Comparison of ENCODE assay signal across 8 cellular contexts in genomic region chr19:17309198-17309961, GRCh38. TPM values are rescaled to one million over a fixed set of nuclear protein-coding genes. Genes with fewer than 3 reads are reported as not detected.
A peak's percentile ranks its signal among the peaks of the same experiment; 100 is the strongest.
DNase-seq lines count a peak whose midpoint lies in the region; ATAC-seq and TF ChIP-seq lines count a peak whose summit lies in the region.

Gene DDA1 (plus strand): TSS chr19:17309563. CDS start chr19:17309655, 92 bp downstream.

- H3K27ac Mint-ChIP-seq in GM23338 = peak within 1 kb of the TSS; percentile 97
- peak within 1 kb of the TSS; percentile 94 for H3K27ac Mint-ChIP-seq in activated T-helper 17 cell treated with anti-CD3 and anti-CD28 coated beads, Interleukin-2, amount 50 U/mL, for 72 hours
- peak within 1 kb of the TSS; percentile 91 to 98 (median 94) for H3K27ac Mint-ChIP-seq in naive thymus-derived CD4-positive, alpha-beta T cell
- peak within 1 kb of the TSS; percentile 98 for H3K27ac Mint-ChIP-seq in stimulated activated naive B cell treated with anti-CD40 and anti-IgM and Interleukin-4, amounts not matched to agents 10 μg/mL and 1 μg/mL and 100 μg/mL, for 72 hours

- H3K36me3 ChIP-seq in GM23338 (ENCODE audit: insufficient read depth) (no peaks in the 10 kb centered on the region), fibroblast of lung (ENCODE audit: control insufficient read depth, insufficient read depth, low read length) (peaks cover 8% of the 10 kb centered on the region)
- H3K36me3 ChIP-seq in naive thymus-derived CD4-positive, alpha-beta T cell (ENCODE audit: control insufficient read depth in 2 of 3, insufficient read depth in 3 of 3, low read length in 3 of 3) = peaks cover 0 to 29% (median 9%) of the 10 kb centered on the region in 3 experiments

- H4K20me1 ChIP-seq in GM23338 (replicated peaks; ENCODE audit: insufficient read depth) = peaks cover 16% of the 10 kb centered on the region
- H4K20me1 ChIP-seq in fibroblast of lung (ENCODE audit: control insufficient read depth, extremely low read depth, insufficient read depth, low read length) = no peaks in the 10 kb centered on the region

- peak within 1 kb of the TSS; percentile 94 for H3K4me3 ChIP-seq in GM23338
- peak within 1 kb of the TSS; percentile 97 for H3K4me3 ChIP-seq in LNCaP clone FGC (ENCODE audit: low read depth, low read length)
- H3K4me3 ChIP-seq in fibroblast of lung (replicated peaks in 1 of 4; ENCODE audit: control extremely low read depth in 1 of 4, insufficient read depth in 1 of 4, low read depth in 3 of 4, low read length in 4 of 4) = peak within 1 kb of the TSS; percentile 85 to 98 (median 92)
- peak within 1 kb of the TSS; percentile 86 for H3K4me3 ChIP-seq in naive thymus-derived CD4-positive, alpha-beta T cell (ENCODE audit: low read length)

- H3K9me2 ChIP-seq in GM23338 (ENCODE audit: insufficient read depth) = no peaks in the 10 kb centered on the region

- peak within 1 kb of the TSS; percentile 96 for H3K4me3 Mint-ChIP-seq in GM23338
- H3K4me3 Mint-ChIP-seq in activated T-helper 17 cell treated with anti-CD3 and anti-CD28 coated beads, Interleukin-2, amount 50 U/mL, for 72 hours = peak within 1 kb of the TSS; percentile 90
- peak within 1 kb of the TSS; percentile 91 to 100 (median 97) for H3K4me3 Mint-ChIP-seq in naive thymus-derived CD4-positive, alpha-beta T cell
- H3K4me3 Mint-ChIP-seq in stimulated activated naive B cell treated with anti-CD40 and anti-IgM and Interleukin-4, amounts not matched to agents 10 μg/mL and 1 μg/mL and 100 μg/mL, for 72 hours = peak within 1 kb of the TSS; percentile 93 to 99

- H3K27ac ChIP-seq in GM23338 (ENCODE audit: low read depth) (peak within 1 kb of the TSS; percentile 91), RWPE1 (peak within 1 kb of the TSS; percentile 98), fibroblast of lung (ENCODE audit: insufficient read depth, low read length) (peak within 1 kb of the TSS; percentile 76)
- peak within 1 kb of the TSS; percentile 87 for H3K27ac ChIP-seq in naive thymus-derived CD4-positive, alpha-beta T cell (ENCODE audit: low read depth, low read length)

- H3K4me1 ChIP-seq in GM23338 (ENCODE audit: insufficient read depth) (peaks cover 25% of the 10 kb centered on the region), fibroblast of lung (ENCODE audit: control insufficient read depth, extremely low read depth, insufficient read depth, low read length) (peaks cover 7% of the 10 kb centered on the region)
- H3K4me1 ChIP-seq in naive thymus-derived CD4-positive, alpha-beta T cell (ENCODE audit: control insufficient read depth in 2 of 2, insufficient read depth in 2 of 2, low read length in 2 of 2) = peaks cover 22 to 28% of the 10 kb centered on the region in 2 donors

- TF ChIP-seq CTCF in GM23338 (conservative IDR thresholded peaks at IDR 0.05; ENCODE audit: low read depth in 2 of 2) (no peak), LNCaP clone FGC (IDR thresholded peaks at IDR 0.05; ENCODE audit: control insufficient read depth, extremely low read depth, insufficient read depth) (no peak), RWPE1 (conservative IDR thresholded peaks at IDR 0.05; ENCODE audit: low read depth) (no peak), fibroblast of lung (conservative IDR thresholded peaks at IDR 0.05 in 1 of 2, IDR thresholded peaks at IDR 0.05 in 1 of 2; ENCODE audit: low read depth in 1 of 2, low read length in 2 of 2) (no peak)

- peak within 1 kb of the TSS; percentile 78 for H3K9ac ChIP-seq in fibroblast of lung (ENCODE audit: insufficient read depth, low read length)

- H3K4me1 Mint-ChIP-seq in GM23338 = peaks cover 28% of the 10 kb centered on the region
- peaks cover 21% of the 10 kb centered on the region for H3K4me1 Mint-ChIP-seq in activated T-helper 17 cell treated with anti-CD3 and anti-CD28 coated beads, Interleukin-2, amount 50 U/mL, for 72 hours
- H3K4me1 Mint-ChIP-seq in naive thymus-derived CD4-positive, alpha-beta T cell = peaks cover 32 to 60% (median 50%) of the 10 kb centered on the region in 7 donors
- peaks cover 33 to 50% of the 10 kb centered on the region in 2 donors for H3K4me1 Mint-ChIP-seq in stimulated activated naive B cell treated with anti-CD40 and anti-IgM and Interleukin-4, amounts not matched to agents 10 μg/mL and 1 μg/mL and 100 μg/mL, for 72 hours

- intact Hi-C loops in naive thymus-derived CD4-positive, alpha-beta T cell (cut with micrococcal nuclease) = loop anchor here (1.0 to 10.0 kb wide), 13 partner anchors 17 to 1932 kb away; partner anchors contain the start of genes C19orf44 (in 2 of the 2), CALR3 (in 2 of the 2), GTPBP3 (in 2 of the 2) and HAUS8 (in 2 of the 2)

- H3K79me2 ChIP-seq in GM23338 (replicated peaks; ENCODE audit: insufficient read depth) (peaks cover 35% of the 10 kb centered on the region), fibroblast of lung (ENCODE audit: control insufficient read depth, insufficient read depth, low read length) (peaks cover 38% of the 10 kb centered on the region)

- H3K27me3 ChIP-seq in GM23338 (ENCODE audit: insufficient read depth) (no peaks in the 10 kb centered on the region), fibroblast of lung (ENCODE audit: control insufficient read depth, insufficient read depth, low read length) (no peaks in the 10 kb centered on the region)
- no peaks in the 10 kb centered on the region for H3K27me3 ChIP-seq in naive thymus-derived CD4-positive, alpha-beta T cell (ENCODE audit: control insufficient read depth in 2 of 2, insufficient read depth in 2 of 2, low read length in 2 of 2)

- CTCF ChIA-PET in RWPE1 (lab: Yijun Ruan, JAX) = interaction anchor here (0.6 kb wide), 1 partner anchor 75 kb away, joined by 3 read pairs; no protein-coding TSS in a partner anchor
- CTCF ChIA-PET in naive thymus-derived CD4-positive, alpha-beta T cell (lab: Charles Lee) = interaction anchor here (0.5 to 1.9 kb wide), 7 partner anchors 16 to 80 kb away, joined by 3 to 8 read pairs (median 5); partner anchors contain the start of gene BABAM1

- peaks cover 23% of the 10 kb centered on the region for H3K36me3 Mint-ChIP-seq in GM23338 (ENCODE audit: low read depth)
- H3K36me3 Mint-ChIP-seq in activated T-helper 17 cell treated with anti-CD3 and anti-CD28 coated beads, Interleukin-2, amount 50 U/mL, for 72 hours (ENCODE audit: low read depth) = peaks cover 31% of the 10 kb centered on the region
- peaks cover 0 to 8% (median 0%) of the 10 kb centered on the region in 5 donors for H3K36me3 Mint-ChIP-seq in naive thymus-derived CD4-positive, alpha-beta T cell
- peaks cover 18 to 24% of the 10 kb centered on the region in 2 donors for H3K36me3 Mint-ChIP-seq in stimulated activated naive B cell treated with anti-CD40 and anti-IgM and Interleukin-4, amounts not matched to agents 10 μg/mL and 1 μg/mL and 100 μg/mL, for 72 hours

- peak; percentile 98 for DNase-seq in DMS79 treated with DMSO at 0.1 percent for 48 hours (lab: John Stamatoyannopoulos, UW)
- DNase-seq in GM23338 (ENCODE audit: low spot score) = peak; percentile 100
- DNase-seq in LNCaP clone FGC (ENCODE audit: low read depth) = peak; percentile 100
- DNase-seq in RWPE1 (ENCODE audit: low spot score) = peak; percentile 98
- peak; percentile 100 for DNase-seq in fibroblast of lung (ENCODE audit: low read depth in 2 of 2)
- DNase-seq in naive thymus-derived CD4-positive, alpha-beta T cell = peak; percentile 81 to 100 (median 99)
- peak; percentile 99 for DNase-seq in stimulated activated naive B cell treated with anti-CD40 and anti-IgM and Interleukin-4, amounts not matched to agents 10 μg/mL and 1 μg/mL and 100 μg/mL, for 72 hours

- H2AFZ ChIP-seq in GM23338 (no peak within 1 kb of the TSS; the same call in 1 of the 2 replicates), fibroblast of lung (ENCODE audit: low read length) (no peak within 1 kb of the TSS)

- peaks cover 25% of the 10 kb centered on the region for H3K27me3 Mint-ChIP-seq in GM23338 (ENCODE audit: insufficient read depth, low read depth, poor library complexity)
- no peaks in the 10 kb centered on the region for H3K27me3 Mint-ChIP-seq in activated T-helper 17 cell treated with anti-CD3 and anti-CD28 coated beads, Interleukin-2, amount 50 U/mL, for 72 hours
- H3K27me3 Mint-ChIP-seq in naive thymus-derived CD4-positive, alpha-beta T cell = no peaks in the 10 kb centered on the region
- no peaks in the 10 kb centered on the region for H3K27me3 Mint-ChIP-seq in stimulated activated naive B cell treated with anti-CD40 and anti-IgM and Interleukin-4, amounts not matched to agents 10 μg/mL and 1 μg/mL and 100 μg/mL, for 72 hours

- ATAC-seq in GM23338 = peak; percentile 78
- ATAC-seq in activated T-helper 17 cell treated with anti-CD3 and anti-CD28 coated beads, Interleukin-2, amount 50 U/mL, for 72 hours (replicated peaks) = peak; percentile 86
- peak; percentile 92 for ATAC-seq in naive thymus-derived CD4-positive, alpha-beta T cell
- peak; percentile 76 to 79 for ATAC-seq in stimulated activated naive B cell treated with anti-CD40 and anti-IgM and Interleukin-4, amounts not matched to agents 10 μg/mL and 1 μg/mL and 100 μg/mL, for 72 hours (replicated peaks)

- H3F3A ChIP-seq in GM23338 (replicated peaks; ENCODE audit: low read depth) = peaks cover 33% of the 10 kb centered on the region

- H3K9me3 ChIP-seq in fibroblast of lung (ENCODE audit: control insufficient read depth, insufficient read depth, low read depth, low read length) = no peaks in the 10 kb centered on the region
- H3K9me3 ChIP-seq in naive thymus-derived CD4-positive, alpha-beta T cell (ENCODE audit: control insufficient read depth in 2 of 3, low read length in 3 of 3) = no peaks in the 10 kb centered on the region

- H3K9me3 Mint-ChIP-seq in GM23338 = no peaks in the 10 kb centered on the region; the same call in 1 of the 3 replicates
- H3K9me3 Mint-ChIP-seq in activated T-helper 17 cell treated with anti-CD3 and anti-CD28 coated beads, Interleukin-2, amount 50 U/mL, for 72 hours = no peaks in the 10 kb centered on the region
- no peaks in the 10 kb centered on the region for H3K9me3 Mint-ChIP-seq in naive thymus-derived CD4-positive, alpha-beta T cell
- H3K9me3 Mint-ChIP-seq in stimulated activated naive B cell treated with anti-CD40 and anti-IgM and Interleukin-4, amounts not matched to agents 10 μg/mL and 1 μg/mL and 100 μg/mL, for 72 hours = no peaks in the 10 kb centered on the region

- POLR2A ChIA-PET in RWPE1 (lab: Yijun Ruan, JAX; ENCODE audit: low non-redundant PET) = no interaction called here
- POLR2A ChIA-PET in naive thymus-derived CD4-positive, alpha-beta T cell (lab: Charles Lee) = interaction anchor here (0.6 to 5.8 kb wide), 14 partner anchors 12 to 1223 kb away, joined by 3 to 56 read pairs (median 4); partner anchors contain the start of genes ANO8, BABAM1, GTPBP3 and MVB12A

- H3K4me2 ChIP-seq in GM23338 (peak within 1 kb of the TSS; percentile 99), fibroblast of lung (ENCODE audit: extremely low read depth, insufficient read depth, low read length) (peak within 1 kb of the TSS; percentile 92)

RNA-seq across cellular contexts. Expression of gene DDA1, which starts in this region (rescaled TPM):
- total RNA-seq in GM23338 (2014; rRNA removed; shearing (Covaris generic)) = 28.2 and 34.6 TPM in 2 replicates
- 107 and 112 TPM in 2 replicates for polyA plus RNA-seq in GM23338 (2016; fragmentation: Nextera tagmentation; extraction: Ambion mirVana)
- total RNA-seq in activated T-helper 17 cell treated with anti-CD3 and anti-CD28 coated beads, Interleukin-2, amount 50 U/mL, for 72 hours = 10 to 100 TPM; 27.8 to 45.8 TPM
- 8.0 and 17.7 TPM in 2 replicates for total RNA-seq in fibroblast of lung
- 42.6 and 63.9 TPM in 2 replicates for polyA plus RNA-seq in fibroblast of lung
- polyA plus RNA-seq in fibroblast of lung (2012) = 66.6 and 83.7 TPM in 2 replicates
- 12.9 and 23.5 TPM in 2 replicates for polyA minus RNA-seq in fibroblast of lung (ENCODE audit: low replicate concordance)
- 10 to 100 TPM; 31.6 to 41.9 (median 39.5) TPM for total RNA-seq in naive thymus-derived CD4-positive, alpha-beta T cell
- polyA plus RNA-seq in naive thymus-derived CD4-positive, alpha-beta T cell = 10 to 100 TPM; 19.7 to 30.9 TPM

Comparison
In these comparisons a context has a peak if more than half of its experiments do, and no peak if none do; other contexts are left out.
1. Peak in every context shown above with its lines: DNase-seq, ATAC-seq, H3K4me3 ChIP-seq and H3K27ac ChIP-seq.